In the genomic region with DNA sequence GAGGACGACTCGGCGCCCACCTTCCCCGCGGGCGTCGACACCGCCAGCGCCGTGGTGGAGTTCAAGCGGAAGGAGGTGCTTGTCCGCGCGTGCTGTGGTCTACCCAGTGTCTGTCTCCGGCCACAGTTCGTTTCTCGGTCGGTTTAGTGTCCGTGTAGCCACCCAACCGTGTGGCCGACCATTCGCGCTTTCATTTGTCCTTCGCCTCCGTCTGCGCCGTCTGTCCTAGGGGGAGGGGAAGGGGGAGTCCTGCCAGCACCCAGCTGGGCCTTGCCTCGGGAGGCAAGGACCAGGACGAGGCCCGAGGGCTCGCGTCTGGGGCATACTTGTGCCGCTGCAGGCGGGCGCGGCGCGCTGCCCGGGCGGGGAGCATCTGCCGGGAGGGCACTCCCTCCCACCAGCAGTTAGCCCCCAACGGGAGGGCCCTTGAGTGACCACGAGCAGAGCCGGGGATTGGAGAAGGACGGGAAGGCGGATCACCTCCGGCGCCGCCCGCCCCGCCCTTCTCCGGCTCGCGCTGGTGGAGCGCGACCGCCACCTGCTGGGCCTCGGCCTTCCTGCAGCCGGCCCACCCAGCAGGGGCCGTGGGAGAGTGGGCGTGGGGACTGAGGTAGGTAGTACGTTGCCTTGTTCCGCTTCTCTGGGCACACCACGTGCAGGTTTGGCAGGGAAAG, we compare ENCODE assay signal across 8 cellular contexts. TPM values are rescaled to one million over a fixed set of nuclear protein-coding genes. Genes with fewer than 3 reads are reported as not detected.
DNase-seq lines count a peak whose midpoint lies in the region; ATAC-seq lines count a peak whose summit lies in the region.

No MANE protein-coding gene starts in this region.

- H3K4ac ChIP-seq in mesenchymal stem cell (ENCODE audit: low read depth in 1 of 2, low read length in 2 of 2): peak overlapping the region; percentile 26 to 36

- peak overlapping the region; percentile 29 for H2BK15ac ChIP-seq in mesenchymal stem cell (ENCODE audit: low read depth, poor library complexity, severe bottlenecking)

- peak overlapping the region in 1 of 2 donors; percentile 19 for H3K27ac Mint-ChIP-seq in effector memory CD8-positive, alpha-beta T cell

- H3K4me2 ChIP-seq in mesenchymal stem cell (ENCODE audit: low read length, poor library complexity, severe bottlenecking): peak overlapping the region; percentile 98

- peaks cover 20 to 37% of the 10 kb centered on the region in 2 donors for H3K27me3 Mint-ChIP-seq in effector memory CD8-positive, alpha-beta T cell

- H4K91ac ChIP-seq in mesenchymal stem cell (ENCODE audit: low read length): peak overlapping the region; percentile 81

- H3K4me1 Mint-ChIP-seq in effector memory CD8-positive, alpha-beta T cell (ENCODE audit: low read depth in 2 of 2): peaks cover 5 to 9% of the 10 kb centered on the region in 2 donors

- under 1% methylated on average over 59 of the region's 64 CpGs for WGBS in mesenchymal stem cell

- no peaks in the 10 kb centered on the region for H3K9me3 ChIP-seq in mesenchymal stem cell (ENCODE audit: control insufficient read depth, low read length)

- H2AFZ ChIP-seq in mesenchymal stem cell (ENCODE audit: low read depth, low read length): peak overlapping the region; percentile 96

- peak overlapping the region; percentile 74 for H3K9ac ChIP-seq in mesenchymal stem cell (ENCODE audit: low read length)

- peak; percentile 58 to 61 for DNase-seq in AML-193 (lab: John Stamatoyannopoulos, UW)
- peak; percentile 52 for DNase-seq in NCI-H748 treated with DMSO at 0.1 percent for 48 hours (lab: John Stamatoyannopoulos, UW)
- peak; percentile 95 for DNase-seq in activated CD8-positive, alpha-beta memory T cell treated with anti-CD3 and anti-CD28 coated beads for 24 hours
- peak; percentile 67 to 78 (median 77) for DNase-seq in effector memory CD8-positive, alpha-beta T cell
- DNase-seq in mesenchymal stem cell: peak; percentile 86
- DNase-seq in stimulated activated CD4-positive, alpha-beta T cell treated with anti-CD3 and anti-CD28 coated beads, TNF-alpha, amount 100 ng/mL, for 4 hours (ENCODE audit: low read depth in 3 of 3): peak; percentile 58 to 78 (median 72)

- H3K36me3 Mint-ChIP-seq in effector memory CD8-positive, alpha-beta T cell (ENCODE audit: insufficient read depth): peaks cover 3% of the 10 kb centered on the region

- peaks cover 16% of the 10 kb centered on the region for H3K4me1 ChIP-seq in mesenchymal stem cell (ENCODE audit: control insufficient read depth, insufficient read depth, low read depth, low read length)

- H3K9me3 Mint-ChIP-seq in effector memory CD8-positive, alpha-beta T cell: no peaks in the 10 kb centered on the region

- peak overlapping the region in 1 of 2 experiments; percentile 66 for H3K23ac ChIP-seq in mesenchymal stem cell (ENCODE audit: low read length in 2 of 2)

- peak overlapping the region; percentile 34 to 67 for H3K18ac ChIP-seq in mesenchymal stem cell (ENCODE audit: low read depth in 1 of 2, low read length in 2 of 2)

- H2BK5ac ChIP-seq in mesenchymal stem cell (ENCODE audit: low read depth, low read length, poor library complexity, severe bottlenecking): no peak overlapping the region

- H3K4me3 ChIP-seq in mesenchymal stem cell (ENCODE audit: insufficient read depth in 1 of 2, low read depth in 1 of 2, low read length in 2 of 2): peak overlapping the region; percentile 45 to 78

- H3K14ac ChIP-seq in mesenchymal stem cell (ENCODE audit: low read length in 2 of 2): peak overlapping the region in 1 of 2 experiments; percentile 29

- H3K27me3 ChIP-seq in mesenchymal stem cell (ENCODE audit: control insufficient read depth in 1 of 2, insufficient read depth in 1 of 2, low read length in 2 of 2): peaks cover 19 to 39% of the 10 kb centered on the region in 2 experiments

- peak; percentile 77 for ATAC-seq in GM18907 (IDR thresholded peaks at IDR 0.05; ENCODE audit: unreplicated experiment)
- ATAC-seq in HG03139 (IDR thresholded peaks at IDR 0.05; ENCODE audit: unreplicated experiment): peak; percentile 67
- peak; percentile 92 for ATAC-seq in effector memory CD8-positive, alpha-beta T cell (replicated peaks)

- H3K27ac ChIP-seq in mesenchymal stem cell (ENCODE audit: low read length, poor library complexity, severe bottlenecking): no peak overlapping the region

- H2AK5ac ChIP-seq in mesenchymal stem cell (ENCODE audit: low read length, severe bottlenecking): no peak overlapping the region

- no peaks in the 10 kb centered on the region for H3K79me1 ChIP-seq in mesenchymal stem cell (replicated peaks; ENCODE audit: low read length, poor library complexity, severe bottlenecking)

- peak overlapping the region; percentile 54 for H2BK120ac ChIP-seq in mesenchymal stem cell (ENCODE audit: low read depth, low read length)

- H4K8ac ChIP-seq in mesenchymal stem cell (ENCODE audit: low read length): peak overlapping the region; percentile 91

- H3K4me3 Mint-ChIP-seq in effector memory CD8-positive, alpha-beta T cell: peak overlapping the region; percentile 78 to 79

- no peaks in the 10 kb centered on the region for H3K36me3 ChIP-seq in mesenchymal stem cell (ENCODE audit: control insufficient read depth in 1 of 2, insufficient read depth in 2 of 2, low read depth in 1 of 2, low read length in 2 of 2)

- peak overlapping the region; percentile 44 to 83 for H2BK12ac ChIP-seq in mesenchymal stem cell (ENCODE audit: low read length in 2 of 2)

RNA-seq across cellular contexts. Expression of a gene that starts 28.4 kb away (rescaled TPM):
- polyA plus RNA-seq in mesenchymal stem cell (2013, experiment 1 of 2): 0.29 TPM
- 0.42 TPM for polyA plus RNA-seq in mesenchymal stem cell (2013, experiment 2 of 2)

RNA-seq across cellular contexts. Expression of a gene that starts 33.0 kb away (rescaled TPM):
- 35.5 TPM for polyA plus RNA-seq in mesenchymal stem cell (2013, experiment 1 of 2)
- 37.6 TPM for polyA plus RNA-seq in mesenchymal stem cell (2013, experiment 2 of 2)
